8 cellular contexts compared by ENCODE assay signal in genomic region chrX:137052641-137053235, GRCh38. TPM values are rescaled to one million over a fixed set of nuclear protein-coding genes. Genes with fewer than 3 reads are reported as not detected.
A peak's percentile ranks its signal among the peaks of the same experiment; 100 is the strongest.
DNase-seq lines count a peak whose midpoint lies in the region; ATAC-seq and TF ChIP-seq lines count a peak whose summit lies in the region.

No MANE protein-coding gene starts in this region.

- H4K20me1 ChIP-seq in DOHH2 (ENCODE audit: control insufficient read depth, insufficient read depth, low read depth, low read length) = no peaks in the 10 kb centered on the region

- H3K4me2 ChIP-seq in DOHH2 (ENCODE audit: low read length) = peak overlapping the region; percentile 59

- peaks cover 5 to 10% of the 10 kb centered on the region in 2 donors for H3K4me1 Mint-ChIP-seq in natural killer cell treated with Interleukin-12 subunit alpha and Interleukin-12 subunit beta and Interleukin-15 and Interleukin-18, amount 100 ng/mL, for 72 hours (ENCODE audit: low read depth in 2 of 2)

- no peak overlapping the region for H3K4me3 ChIP-seq in DOHH2 (ENCODE audit: low read length)
- H3K4me3 ChIP-seq in HAP-1 = peak overlapping the region; percentile 27
- H3K4me3 ChIP-seq in Panc1 (ENCODE audit: low read depth in 2 of 2, low read length in 2 of 2) = peak overlapping the region; percentile 48 to 74

- POLR2A ChIA-PET in Panc1 (lab: Charles Lee) = no interaction called here

- ATAC-seq in Panc1 (peak; percentile 43), HG02610 (IDR thresholded peaks at IDR 0.05; ENCODE audit: unreplicated experiment) (no peak)
- peak in 1 of 2 donors; percentile 50 for ATAC-seq in natural killer cell treated with Interleukin-12 subunit alpha and Interleukin-12 subunit beta and Interleukin-15 and Interleukin-18, amount 100 ng/mL, for 72 hours

- peaks cover 25 to 29% of the 10 kb centered on the region in 2 donors for H3K27me3 Mint-ChIP-seq in natural killer cell treated with Interleukin-12 subunit alpha and Interleukin-12 subunit beta and Interleukin-15 and Interleukin-18, amount 100 ng/mL, for 72 hours

- no TSS peak for BruUV-seq in Panc1 (replicated peaks; lab: Mats Ljungman, UMichigan)

- no peaks in the 10 kb centered on the region for H3F3A ChIP-seq in DOHH2 (ENCODE audit: control insufficient read depth, insufficient read depth)

- peak overlapping the region; percentile 85 for H3K4me3 Mint-ChIP-seq in natural killer cell treated with Interleukin-12 subunit alpha and Interleukin-12 subunit beta and Interleukin-15 and Interleukin-18, amount 100 ng/mL, for 72 hours

- in situ Hi-C loops in HAP-1 (cut with MboI; ENCODE audit: low sequenced_read_pairs) (loop anchor here (5.0 kb wide), 1 partner anchor 100 kb away; no protein-coding TSS in a partner anchor), Panc1 (cut with HindIII; ENCODE audit: low pct_unique_long_range_greater_than_20kb, low sequenced_read_pairs) (no loop called here)

- H3K9me3 ChIP-seq in DOHH2 (ENCODE audit: control insufficient read depth, insufficient read depth, low read length) (no peaks in the 10 kb centered on the region), HAP-1 (no peaks in the 10 kb centered on the region), Panc1 (ENCODE audit: control insufficient read depth, insufficient read depth, low read depth, low read length) (no peaks in the 10 kb centered on the region)

- H3K36me3 Mint-ChIP-seq in natural killer cell treated with Interleukin-12 subunit alpha and Interleukin-12 subunit beta and Interleukin-15 and Interleukin-18, amount 100 ng/mL, for 72 hours = no peaks in the 10 kb centered on the region

- DNase-seq in HAP-1 (ENCODE audit: low spot score in 2 of 2) (peak in 1 of 2 experiments; percentile 34), Panc1 (ENCODE audit: low read depth, low spot score) (no peak), cerebellum (ENCODE audit: low spot score) (peak; percentile 28), NCI-H2196 treated with DMSO at 0.1 percent for 48 hours (lab: John Stamatoyannopoulos, UW; ENCODE audit: unreplicated experiment) (no peak), mesenteric fat pad (ENCODE audit: low spot score) (no peak)
- DNase-seq in natural killer cell treated with Interleukin-12 subunit alpha and Interleukin-12 subunit beta and Interleukin-15 and Interleukin-18, amount 100 ng/mL, for 72 hours (ENCODE audit: low spot score) = no peak

- TF ChIP-seq CTCF in DOHH2 (IDR thresholded peaks at IDR 0.05; ENCODE audit: low read depth, low read length, poor library complexity, severe bottlenecking) = no peak
- TF ChIP-seq CTCF in Panc1 (IDR thresholded peaks at IDR 0.05) = peak; percentile 11

- H3K4me1 ChIP-seq in DOHH2 (ENCODE audit: control insufficient read depth, low read length) = peaks cover 5% of the 10 kb centered on the region
- H3K4me1 ChIP-seq in HAP-1 = peaks cover 3% of the 10 kb centered on the region
- peaks cover 5% of the 10 kb centered on the region for H3K4me1 ChIP-seq in Panc1 (ENCODE audit: control insufficient read depth, insufficient read depth, low read length)

- CTCF ChIA-PET in Panc1 (lab: Charles Lee) = interaction anchor here (0.6 to 0.8 kb wide), 5 partner anchors 83 to 629 kb away, joined by 3 to 4 read pairs (median 3); no protein-coding TSS in a partner anchor

- H3K79me2 ChIP-seq in DOHH2 (ENCODE audit: control insufficient read depth, low read length) = no peaks in the 10 kb centered on the region

- H3K36me3 ChIP-seq in DOHH2 (ENCODE audit: control insufficient read depth, low read length) (no peaks in the 10 kb centered on the region), HAP-1 (replicated peaks) (no peaks in the 10 kb centered on the region), Panc1 (ENCODE audit: control insufficient read depth, insufficient read depth, low read length) (no peaks in the 10 kb centered on the region; the same call in 1 of the 2 replicates)

- no peaks in the 10 kb centered on the region for H3K9me2 ChIP-seq in DOHH2 (replicated peaks; ENCODE audit: control insufficient read depth, low read length)

- no peak overlapping the region for H3K27ac Mint-ChIP-seq in natural killer cell treated with Interleukin-12 subunit alpha and Interleukin-12 subunit beta and Interleukin-15 and Interleukin-18, amount 100 ng/mL, for 72 hours

- no peaks in the 10 kb centered on the region for H3K9me3 Mint-ChIP-seq in natural killer cell treated with Interleukin-12 subunit alpha and Interleukin-12 subunit beta and Interleukin-15 and Interleukin-18, amount 100 ng/mL, for 72 hours

- H3K27ac ChIP-seq in DOHH2 (ENCODE audit: low read depth, low read length) (no peak overlapping the region), Panc1 (ENCODE audit: low read length) (no peak overlapping the region)

- intact Hi-C loops in Panc1 (cut with micrococcal nuclease; ENCODE audit: unreplicated experiment) = loop anchor here (1.0 kb wide), 1 partner anchor 97 kb away; no protein-coding TSS in a partner anchor

- no peaks in the 10 kb centered on the region for H3K27me3 ChIP-seq in DOHH2 (ENCODE audit: control insufficient read depth, low read length)
- peaks cover 42% of the 10 kb centered on the region for H3K27me3 ChIP-seq in HAP-1 (ENCODE audit: low read depth)
- H3K27me3 ChIP-seq in Panc1 (ENCODE audit: control insufficient read depth, insufficient read depth, low read length) = peaks cover 30% of the 10 kb centered on the region

RNA-seq across cellular contexts. Expression of gene GPR101, which starts 18.9 kb away (rescaled TPM):
- not detected for total RNA-seq in Panc1 (2021; ENCODE audit: unreplicated experiment)
- not detected for polyA plus RNA-seq in Panc1 (2012; ENCODE audit: insufficient read length)
- 0.54 TPM for total RNA-seq in cerebellum
- not detected for total RNA-seq in natural killer cell treated with Interleukin-12 subunit alpha and Interleukin-12 subunit beta and Interleukin-15 and Interleukin-18, amount 100 ng/mL, for 72 hours
- total RNA-seq in mesenteric fat pad = not detected
